8 cellular contexts compared by ENCODE assay signal in genomic region chrX:43882294-43882681, GRCh38. TPM values are rescaled to one million over a fixed set of nuclear protein-coding genes. Genes with fewer than 3 reads are reported as not detected.
DNase-seq lines count a peak whose midpoint lies in the region; ATAC-seq and TF ChIP-seq lines count a peak whose summit lies in the region.

Gene MAOB, minus strand, starts transcription at chrX:43882450. Its CDS starts 151 bp downstream, at chrX:43882299.

- no peak for TF ChIP-seq POLR2A in erythroblast (IDR thresholded peaks at IDR 0.05; ENCODE audit: low read length)

- H3K9me3 ChIP-seq in aorta (ENCODE audit: control insufficient read depth, low read length) = no peaks in the 10 kb centered on the region

- H3K4me3 Mint-ChIP-seq in nephron progenitor cell = peak within 1 kb of the TSS; percentile 68

- H3K4me3 ChIP-seq in aorta (ENCODE audit: low read length in 2 of 2) = peak within 1 kb of the TSS; percentile 24 to 39

- DNase-seq in Ammon's horn (ENCODE audit: low spot score) (peak; percentile 12), RPMI7951 (ENCODE audit: low read depth) (peak; percentile 7), erythroblast (lab: John Stamatoyannopoulos, UW) (peak; percentile 11 to 17), nephron progenitor cell (peak; percentile 61), aorta (peak; percentile 62 to 83), NCI-H524 treated with DMSO at 0.1 percent for 48 hours (lab: John Stamatoyannopoulos, UW) (no peak)

- peaks cover 45% of the 10 kb centered on the region for H3K9me3 Mint-ChIP-seq in nephron progenitor cell

- H3K4me1 ChIP-seq in aorta (ENCODE audit: control insufficient read depth in 1 of 2, insufficient read depth in 2 of 2, low read length in 2 of 2) = no peaks in the 10 kb centered on the region

- intact Hi-C loops in aorta (cut with DNase I) = no loop called here

- no peak for TF ChIP-seq CTCF in nephron progenitor cell (IDR thresholded peaks at IDR 0.05)

- peaks cover 16% of the 10 kb centered on the region for H3K27me3 Mint-ChIP-seq in nephron progenitor cell (ENCODE audit: low read depth, poor library complexity)

- no peaks in the 10 kb centered on the region for H3K36me3 Mint-ChIP-seq in nephron progenitor cell (ENCODE audit: low read depth)

- H3K27ac ChIP-seq in aorta (ENCODE audit: low read depth in 1 of 2, low read length in 2 of 2) = peak within 1 kb of the TSS; percentile 15 to 82

- no peak within 1 kb of the TSS for H3K27ac Mint-ChIP-seq in nephron progenitor cell

- no peaks in the 10 kb centered on the region for H3K4me1 Mint-ChIP-seq in nephron progenitor cell

- 0 to 4% methylated on average over 26 to 36 of the region's 36 CpGs for WGBS in aorta, 2 donors

- ATAC-seq in aorta (ENCODE audit: low FRiP score) (peak; percentile 82), GM21447 (IDR thresholded peaks at IDR 0.05; ENCODE audit: unreplicated experiment) (no peak), GM21367 (IDR thresholded peaks at IDR 0.05; ENCODE audit: unreplicated experiment) (no peak)

- H3K36me3 ChIP-seq in aorta (ENCODE audit: control insufficient read depth in 1 of 2, insufficient read depth in 2 of 2, low read length in 1 of 2) = no peaks in the 10 kb centered on the region

- H3K27me3 ChIP-seq in aorta (ENCODE audit: control insufficient read depth in 1 of 2, insufficient read depth in 2 of 2, low read length in 1 of 2) = no peaks in the 10 kb centered on the region

RNA-seq across cellular contexts. Expression of gene MAOB, which starts in this region (rescaled TPM):
- not detected in 2 replicates for total RNA-seq in RPMI7951 (2014; rRNA removed; shearing (Covaris generic))
- 10 to 100 TPM; 35.0 to 44.7 TPM for total RNA-seq in aorta
- polyA plus RNA-seq in aorta = 10 to 100 TPM; 12.6 to 59.6 TPM

Comparison
In these comparisons a context has a peak if more than half of its experiments do, and no peak if none do; other contexts are left out.
1. RNA of gene MAOB (total RNA-seq): 35.0 to 44.7 TPM in aorta; not detected in RPMI7951; every median in the first group is over 10 times any median in the second.
2. Peak in DNase-seq in RPMI7951; RNA of the gene not detected or under 1 TPM.